Comparison of ENCODE assay signal across 1 cellular context in the genomic region with DNA sequence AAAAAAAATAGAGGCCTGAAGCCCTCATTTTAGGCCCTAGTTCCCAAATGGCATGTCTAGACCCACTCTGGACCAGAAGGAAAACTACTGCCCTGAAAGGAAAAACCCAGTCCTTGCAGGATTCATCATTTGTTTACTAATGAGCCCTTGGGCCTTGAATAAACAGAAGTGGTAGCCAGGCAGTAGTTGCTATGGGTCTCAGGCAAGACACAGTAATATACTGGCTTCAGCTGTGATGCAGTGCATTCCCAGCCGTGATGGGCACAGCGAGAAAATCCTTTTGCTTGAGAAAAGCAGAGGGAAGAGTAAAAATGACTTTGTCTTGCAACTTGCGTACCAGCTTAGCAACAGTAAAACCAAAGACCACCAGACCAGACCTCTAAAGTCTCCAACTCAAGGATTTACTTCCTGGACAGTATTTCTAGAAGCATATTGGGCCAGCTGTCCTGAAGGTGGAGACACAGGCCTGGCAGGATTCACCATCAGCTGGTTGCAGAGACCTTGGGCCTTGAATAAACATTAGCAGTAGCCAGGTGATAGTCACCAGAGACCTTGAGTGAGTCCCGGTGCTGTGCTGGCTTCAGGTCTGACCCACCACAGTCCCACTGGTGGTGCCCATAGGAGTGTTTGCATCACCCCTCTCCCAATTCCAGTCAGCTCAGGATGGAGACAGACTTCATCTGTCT.
TF ChIP-seq lines count a peak whose summit lies in the region.

No MANE protein-coding gene starts in this region.

TF ChIP-seq in HepG2, 621 proteins besides CTCF, POLR2A, EP300 and RAD21 (continued from another document):
- no peak for TF ChIP-seq ZNF770 (CRISPR knock-in tag; IDR thresholded peaks at IDR 0.05)
- TF ChIP-seq GLMP (CRISPR knock-in tag; IDR thresholded peaks at IDR 0.05; ENCODE audit: borderline replicate concordance): no peak
- no peak for TF ChIP-seq SRSF1 (optimal IDR thresholded peaks at IDR 0.05; ENCODE audit: low read depth, low read length)
- TF ChIP-seq MEIS1 (CRISPR knock-in tag; IDR thresholded peaks at IDR 0.05; ENCODE audit: borderline replicate concordance): no peak
- TF ChIP-seq, protein P1, sequence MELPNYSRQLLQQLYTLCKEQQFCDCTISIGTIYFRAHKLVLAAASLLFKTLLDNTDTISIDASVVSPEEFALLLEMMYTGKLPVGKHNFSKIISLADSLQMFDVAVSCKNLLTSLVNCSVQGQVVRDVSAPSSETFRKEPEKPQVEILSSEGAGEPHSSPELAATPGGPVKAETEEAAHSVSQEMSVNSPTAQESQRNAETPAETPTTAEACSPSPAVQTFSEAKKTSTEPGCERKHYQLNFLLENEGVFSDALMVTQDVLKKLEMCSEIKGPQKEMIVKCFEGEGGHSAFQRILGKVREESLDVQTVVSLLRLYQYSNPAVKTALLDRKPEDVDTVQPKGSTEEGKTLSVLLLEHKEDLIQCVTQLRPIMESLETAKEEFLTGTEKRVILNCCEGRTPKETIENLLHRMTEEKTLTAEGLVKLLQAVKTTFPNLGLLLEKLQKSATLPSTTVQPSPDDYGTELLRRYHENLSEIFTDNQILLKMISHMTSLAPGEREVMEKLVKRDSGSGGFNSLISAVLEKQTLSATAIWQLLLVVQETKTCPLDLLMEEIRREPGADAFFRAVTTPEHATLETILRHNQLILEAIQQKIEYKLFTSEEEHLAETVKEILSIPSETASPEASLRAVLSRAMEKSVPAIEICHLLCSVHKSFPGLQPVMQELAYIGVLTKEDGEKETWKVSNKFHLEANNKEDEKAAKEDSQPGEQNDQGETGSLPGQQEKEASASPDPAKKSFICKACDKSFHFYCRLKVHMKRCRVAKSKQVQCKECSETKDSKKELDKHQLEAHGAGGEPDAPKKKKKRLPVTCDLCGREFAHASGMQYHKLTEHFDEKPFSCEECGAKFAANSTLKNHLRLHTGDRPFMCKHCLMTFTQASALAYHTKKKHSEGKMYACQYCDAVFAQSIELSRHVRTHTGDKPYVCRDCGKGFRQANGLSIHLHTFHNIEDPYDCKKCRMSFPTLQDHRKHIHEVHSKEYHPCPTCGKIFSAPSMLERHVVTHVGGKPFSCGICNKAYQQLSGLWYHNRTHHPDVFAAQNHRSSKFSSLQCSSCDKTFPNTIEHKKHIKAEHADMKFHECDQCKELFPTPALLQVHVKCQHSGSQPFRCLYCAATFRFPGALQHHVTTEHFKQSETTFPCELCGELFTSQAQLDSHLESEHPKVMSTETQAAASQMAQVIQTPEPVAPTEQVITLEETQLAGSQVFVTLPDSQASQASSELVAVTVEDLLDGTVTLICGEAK (IDR thresholded peaks at IDR 0.05): no peak
- TF ChIP-seq, protein P1 (CRISPR knock-in tag; IDR thresholded peaks at IDR 0.05): no peak
- TF ChIP-seq RBM22 (optimal IDR thresholded peaks at IDR 0.05; ENCODE audit: low read length): no peak
- TF ChIP-seq, protein P2, sequence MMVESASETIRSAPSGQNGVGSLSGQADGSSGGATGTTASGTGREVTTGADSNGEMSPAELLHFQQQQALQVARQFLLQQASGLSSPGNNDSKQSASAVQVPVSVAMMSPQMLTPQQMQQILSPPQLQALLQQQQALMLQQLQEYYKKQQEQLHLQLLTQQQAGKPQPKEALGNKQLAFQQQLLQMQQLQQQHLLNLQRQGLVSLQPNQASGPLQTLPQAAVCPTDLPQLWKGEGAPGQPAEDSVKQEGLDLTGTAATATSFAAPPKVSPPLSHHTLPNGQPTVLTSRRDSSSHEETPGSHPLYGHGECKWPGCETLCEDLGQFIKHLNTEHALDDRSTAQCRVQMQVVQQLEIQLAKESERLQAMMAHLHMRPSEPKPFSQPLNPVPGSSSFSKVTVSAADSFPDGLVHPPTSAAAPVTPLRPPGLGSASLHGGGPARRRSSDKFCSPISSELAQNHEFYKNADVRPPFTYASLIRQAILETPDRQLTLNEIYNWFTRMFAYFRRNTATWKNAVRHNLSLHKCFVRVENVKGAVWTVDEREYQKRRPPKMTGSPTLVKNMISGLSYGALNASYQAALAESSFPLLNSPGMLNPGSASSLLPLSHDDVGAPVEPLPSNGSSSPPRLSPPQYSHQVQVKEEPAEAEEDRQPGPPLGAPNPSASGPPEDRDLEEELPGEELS (CRISPR knock-in tag; IDR thresholded peaks at IDR 0.05): no peak
- TF ChIP-seq FUBP1 (CRISPR knock-in tag; IDR thresholded peaks at IDR 0.05; ENCODE audit: borderline replicate concordance): no peak
- TF ChIP-seq ZNF281 (CRISPR knock-in tag; IDR thresholded peaks at IDR 0.05; ENCODE audit: borderline replicate concordance): no peak
- TF ChIP-seq NFYB (CRISPR knock-in tag; IDR thresholded peaks at IDR 0.05): no peak
- TF ChIP-seq, protein P3, sequence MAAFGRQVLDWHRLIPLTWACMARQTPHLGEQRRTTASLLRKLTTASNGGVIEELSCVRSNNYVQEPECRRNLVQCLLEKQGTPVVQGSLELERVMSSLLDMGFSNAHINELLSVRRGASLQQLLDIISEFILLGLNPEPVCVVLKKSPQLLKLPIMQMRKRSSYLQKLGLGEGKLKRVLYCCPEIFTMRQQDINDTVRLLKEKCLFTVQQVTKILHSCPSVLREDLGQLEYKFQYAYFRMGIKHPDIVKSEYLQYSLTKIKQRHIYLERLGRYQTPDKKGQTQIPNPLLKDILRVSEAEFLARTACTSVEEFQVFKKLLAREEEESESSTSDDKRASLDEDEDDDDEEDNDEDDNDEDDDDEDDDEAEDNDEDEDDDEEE (CRISPR knock-in tag; IDR thresholded peaks at IDR 0.05): no peak
- no peak for TF ChIP-seq IRX3 (CRISPR knock-in tag; IDR thresholded peaks at IDR 0.05; ENCODE audit: borderline replicate concordance, low read depth)
- no peak for TF ChIP-seq ZNF704 (CRISPR knock-in tag; IDR thresholded peaks at IDR 0.05; ENCODE audit: borderline replicate concordance)
- no peak for TF ChIP-seq XBP1 (CRISPR knock-in tag; IDR thresholded peaks at IDR 0.05)
